8 cellular contexts compared by ENCODE assay signal in the genomic region with DNA sequence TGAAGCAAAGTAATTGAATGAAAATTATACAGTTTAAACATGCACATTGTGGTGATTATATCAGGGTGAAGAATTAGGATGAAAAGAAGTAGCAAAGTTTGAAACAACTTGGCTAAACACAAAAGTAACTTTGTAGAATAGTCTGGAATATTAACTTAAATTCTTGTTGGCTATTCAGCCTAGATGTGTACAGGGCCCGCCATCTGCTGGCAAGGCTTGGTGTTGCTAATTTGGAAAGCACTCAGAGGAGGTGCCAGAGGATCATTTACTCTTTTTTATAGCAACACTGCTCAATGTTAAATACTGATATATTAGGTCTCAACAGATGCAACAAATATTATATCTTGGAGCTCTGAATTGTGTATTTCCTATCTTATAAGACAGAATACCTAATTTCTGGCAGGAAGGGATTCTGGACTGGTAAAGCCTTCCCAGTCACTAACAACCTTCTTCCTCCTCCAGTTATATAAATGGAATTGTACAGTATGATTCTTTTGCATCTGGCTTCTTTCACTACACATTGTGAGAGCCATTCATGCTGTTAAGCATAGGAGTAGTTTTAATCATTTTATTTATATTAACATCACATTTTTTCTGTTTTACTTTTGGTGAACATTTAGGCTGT.
DNase-seq lines count a peak whose midpoint lies in the region; ATAC-seq lines count a peak whose summit lies in the region.

No MANE protein-coding gene starts in this region.

- no peaks in the 10 kb centered on the region for H3K9me3 ChIP-seq in muscle layer of colon (ENCODE audit: low read length)

- H3K4me3 ChIP-seq in muscle layer of colon (ENCODE audit: low read depth in 1 of 2, low read length in 2 of 2) = no peak overlapping the region

- ATAC-seq in GM18502 (IDR thresholded peaks at IDR 0.05; ENCODE audit: poor library complexity, unreplicated experiment) (peak; percentile 80), HG03342 (IDR thresholded peaks at IDR 0.05; ENCODE audit: unreplicated experiment) (peak; percentile 87)

- H3K27ac ChIP-seq in muscle layer of colon (ENCODE audit: low read depth, low read length) = peak overlapping the region; percentile 81

- H3K36me3 ChIP-seq in muscle layer of colon (ENCODE audit: insufficient read depth, low read length) = peaks cover 10% of the 10 kb centered on the region

- H3K4me1 ChIP-seq in muscle layer of colon (ENCODE audit: insufficient read depth, low read length) = peaks cover 35% of the 10 kb centered on the region

- H3K27me3 ChIP-seq in muscle layer of colon (ENCODE audit: control insufficient read depth in 1 of 2, insufficient read depth in 2 of 2, low read length in 2 of 2) = no peaks in the 10 kb centered on the region

- H3K9ac ChIP-seq in muscle layer of colon (ENCODE audit: low read length) = no peak overlapping the region

- DNase-seq in 8988T (peak; percentile 11), NCI-H774 (lab: John Stamatoyannopoulos, UW) (peak; percentile 35), epidermal melanocyte (ENCODE audit: insufficient read length, low spot score) (peak; percentile 39)
- peak; percentile 1 for DNase-seq in activated CD8-positive, alpha-beta memory T cell treated with anti-CD3 and anti-CD28 coated beads, Interleukin-2, amount 50 U/mL, for 1 hour (ENCODE audit: extremely low read depth)
- peak; percentile 78 for DNase-seq in stimulated activated CD8-positive, alpha-beta memory T cell treated with anti-CD3 and anti-CD28 coated beads, Interleukin-4, amount 100 ng/mL, for 48 hours

Comparison
In these comparisons a context has a peak if more than half of its experiments do, and no peak if none do; other contexts are left out.
1. DNase-seq: peak in every context shown above with its lines; median percentile 78 in stimulated activated CD8-positive, alpha-beta memory T cell treated with anti-CD3 and anti-CD28 coated beads, Interleukin-4, amount 100 ng/mL, for 48 hours; 39 in epidermal melanocyte; 35 in NCI-H774; 11 in 8988T; 1 in activated CD8-positive, alpha-beta memory T cell treated with anti-CD3 and anti-CD28 coated beads, Interleukin-2, amount 50 U/mL, for 1 hour.